ENCODE assay signal across 13 cellular contexts in genomic region chr7:31336202-31337035, GRCh38. TPM values are rescaled to one million over a fixed set of nuclear protein-coding genes. Genes with fewer than 3 reads are reported as not detected.
A peak's percentile ranks its signal among the peaks of the same experiment; 100 is the strongest.
DNase-seq lines count a peak whose midpoint lies in the region; ATAC-seq and TF ChIP-seq lines count a peak whose summit lies in the region.
"Had no signal": no experiment of that assay in that cellular context is flagged by ENCODE, and none has a peak within 500 bp of the region (broad histone marks: within the 10 kb centered on the region; RNA-seq: fewer than 3 reads in every experiment).

No MANE protein-coding gene starts in this region.

- peak; percentile 42 to 49 for ATAC-seq in upper lobe of left lung (ENCODE audit: low FRiP score in 2 of 2)
- no peak for ATAC-seq in activated CD8-positive, alpha-beta memory T cell treated with anti-CD3 and anti-CD28 coated beads, Interleukin-2, amount 10 ng/mL, durations not matched to agents 7 days and 5 days

- peak; percentile 6 for DNase-seq in activated gamma-delta T cell (lab: John Stamatoyannopoulos, UW)
- DNase-seq in activated gamma-delta T cell treated with Interleukin-2 at 50 U/mL for 16 hours: no peak
- no peak for DNase-seq in esophagus muscularis mucosa (ENCODE audit: extremely low spot score)
- DNase-seq in mesenchymal stem cell: no peak
- peak in 1 of 2 donors; percentile 82 for DNase-seq in upper lobe of left lung
- DNase-seq in activated CD8-positive, alpha-beta memory T cell treated with anti-CD3 and anti-CD28 coated beads, Interleukin-2, amount 10 ng/mL, durations not matched to agents 7 days and 5 days: no peak
- DNase-seq in ascending aorta (ENCODE audit: low spot score in 2 of 2): no peak
- no peak for DNase-seq in NCI-H146 (lab: John Stamatoyannopoulos, UW)
- DNase-seq: NCI-H2171; nucleus accumbens; stimulated activated CD4-positive, alpha-beta T cell treated with anti-CD3 and anti-CD28 coated beads, Interleukin-4, amount 100 ng/mL, for 24 hours had no signal

- H3K4me3 Mint-ChIP-seq in activated CD8-positive, alpha-beta memory T cell treated with anti-CD3 and anti-CD28 coated beads, Interleukin-2, amount 10 ng/mL, durations not matched to agents 7 days and 5 days: no peak overlapping the region

- CTCF ChIA-PET in activated CD8-positive, alpha-beta memory T cell treated with anti-CD3 and anti-CD28 coated beads, Interleukin-2, amount 10 ng/mL, durations not matched to agents 7 days and 5 days (lab: Charles Lee): interaction anchor here (1.3 kb wide), 1 partner anchor 202 kb away, joined by 3 read pairs; no protein-coding TSS in a partner anchor

- peaks cover 16% of the 10 kb centered on the region for H3K27me3 Mint-ChIP-seq in activated CD8-positive, alpha-beta memory T cell treated with anti-CD3 and anti-CD28 coated beads, Interleukin-2, amount 10 ng/mL, durations not matched to agents 7 days and 5 days

- no peak overlapping the region for H3K18ac ChIP-seq in mesenchymal stem cell (ENCODE audit: low read depth in 1 of 2, low read length in 2 of 2)

- H3K23ac ChIP-seq in mesenchymal stem cell (ENCODE audit: low read length in 2 of 2): no peak overlapping the region

- no peak overlapping the region for H2AK5ac ChIP-seq in mesenchymal stem cell (ENCODE audit: low read length, severe bottlenecking)

- H2AFZ ChIP-seq in mesenchymal stem cell (ENCODE audit: low read depth, low read length): no peak overlapping the region

- H3K4me1 ChIP-seq in esophagus muscularis mucosa (peaks cover 0 to 18% (median 11%) of the 10 kb centered on the region in 4 donors), mesenchymal stem cell (ENCODE audit: control insufficient read depth, insufficient read depth, low read depth, low read length) (peaks cover 7% of the 10 kb centered on the region), upper lobe of left lung (peaks cover 0 to 10% (median 6%) of the 10 kb centered on the region in 4 donors), ascending aorta (no peaks in the 10 kb centered on the region)

- H3K27ac ChIP-seq in esophagus muscularis mucosa (replicated peaks in 1 of 4) (no peak overlapping the region), mesenchymal stem cell (ENCODE audit: low read length, poor library complexity, severe bottlenecking) (no peak overlapping the region), upper lobe of left lung (peak overlapping the region in 1 of 4 donors; percentile 35), ascending aorta (no peak overlapping the region)
- H3K27ac ChIP-seq: VCaP had no signal

- H4K8ac ChIP-seq in mesenchymal stem cell (ENCODE audit: low read length): no peak overlapping the region

- peak overlapping the region; percentile 7 for H3K4me2 ChIP-seq in mesenchymal stem cell (ENCODE audit: low read length, poor library complexity, severe bottlenecking)

- H3K9me3 Mint-ChIP-seq in activated CD8-positive, alpha-beta memory T cell treated with anti-CD3 and anti-CD28 coated beads, Interleukin-2, amount 10 ng/mL, durations not matched to agents 7 days and 5 days (ENCODE audit: low read depth): no peaks in the 10 kb centered on the region

- no peak overlapping the region for H3K27ac Mint-ChIP-seq in activated CD8-positive, alpha-beta memory T cell treated with anti-CD3 and anti-CD28 coated beads, Interleukin-2, amount 10 ng/mL, durations not matched to agents 7 days and 5 days

- H3K4me3 ChIP-seq in esophagus muscularis mucosa (peak overlapping the region; percentile 7 to 32 (median 27)), mesenchymal stem cell (ENCODE audit: insufficient read depth in 1 of 2, low read depth in 1 of 2, low read length in 2 of 2) (peak overlapping the region in 1 of 2 experiments; percentile 18), upper lobe of left lung (peak overlapping the region in 3 of 4 donors; percentile 2 to 29 (median 18)), ascending aorta (no peak overlapping the region)

- H3K27me3 ChIP-seq in esophagus muscularis mucosa: peaks cover 0 to 46% (median 15%) of the 10 kb centered on the region in 4 donors
- H3K27me3 ChIP-seq in mesenchymal stem cell (ENCODE audit: control insufficient read depth in 1 of 2, insufficient read depth in 1 of 2, low read length in 2 of 2): peaks cover 35 to 65% of the 10 kb centered on the region in 2 experiments
- peaks cover 0 to 10% (median 3%) of the 10 kb centered on the region in 4 donors for H3K27me3 ChIP-seq in upper lobe of left lung
- H3K27me3 ChIP-seq in ascending aorta: no peaks in the 10 kb centered on the region

- H3K4me1 Mint-ChIP-seq in activated CD8-positive, alpha-beta memory T cell treated with anti-CD3 and anti-CD28 coated beads, Interleukin-2, amount 10 ng/mL, durations not matched to agents 7 days and 5 days: no peaks in the 10 kb centered on the region

- no peak overlapping the region for H2BK15ac ChIP-seq in mesenchymal stem cell (ENCODE audit: low read depth, poor library complexity, severe bottlenecking)

- no peak overlapping the region for H3K14ac ChIP-seq in mesenchymal stem cell (ENCODE audit: low read length in 2 of 2)

- H3K4ac ChIP-seq in mesenchymal stem cell (ENCODE audit: low read depth in 1 of 2, low read length in 2 of 2): no peak overlapping the region

- TF ChIP-seq CTCF in esophagus muscularis mucosa (IDR thresholded peaks at IDR 0.05) (no peak), upper lobe of left lung (IDR thresholded peaks at IDR 0.05) (peak in 2 of 6 experiments; percentile 15 to 29), ascending aorta (IDR thresholded peaks at IDR 0.05) (no peak)

- TF ChIP-seq EP300 in esophagus muscularis mucosa (IDR thresholded peaks at IDR 0.05): no peak
- TF ChIP-seq EP300 in upper lobe of left lung (IDR thresholded peaks at IDR 0.05): no peak

- no peak overlapping the region for H4K91ac ChIP-seq in mesenchymal stem cell (ENCODE audit: low read length)

- no peak overlapping the region for H3K9ac ChIP-seq in mesenchymal stem cell (ENCODE audit: low read length)

- H2BK5ac ChIP-seq in mesenchymal stem cell (ENCODE audit: low read depth, low read length, poor library complexity, severe bottlenecking): no peak overlapping the region

- no peaks in the 10 kb centered on the region for H3K36me3 Mint-ChIP-seq in activated CD8-positive, alpha-beta memory T cell treated with anti-CD3 and anti-CD28 coated beads, Interleukin-2, amount 10 ng/mL, durations not matched to agents 7 days and 5 days

- intact Hi-C loops in esophagus muscularis mucosa (cut with DNase I): no loop called here
- intact Hi-C loops in ascending aorta (cut with DNase I): no loop called here

- WGBS in esophagus muscularis mucosa: 7% methylated on average over 34 of the region's 71 CpGs
- WGBS in mesenchymal stem cell: 14% methylated on average over 63 of the region's 71 CpGs
- WGBS in upper lobe of left lung, 2 donors: 18% methylated on average over 26 of the region's 71 CpGs; no CpG with 5 or more reads in 1 of the 2 donors

- H3K79me1 ChIP-seq in mesenchymal stem cell (replicated peaks; ENCODE audit: low read length, poor library complexity, severe bottlenecking): no peaks in the 10 kb centered on the region

- H2BK120ac ChIP-seq in mesenchymal stem cell (ENCODE audit: low read depth, low read length): no peak overlapping the region

- no peak overlapping the region for H2BK12ac ChIP-seq in mesenchymal stem cell (ENCODE audit: low read length in 2 of 2)

- peaks cover 0 to 3% (median 0%) of the 10 kb centered on the region in 4 donors for H3K9me3 ChIP-seq in esophagus muscularis mucosa
- H3K9me3 ChIP-seq in mesenchymal stem cell (ENCODE audit: control insufficient read depth, low read length): no peaks in the 10 kb centered on the region
- no peaks in the 10 kb centered on the region for H3K9me3 ChIP-seq in upper lobe of left lung
- no peaks in the 10 kb centered on the region for H3K9me3 ChIP-seq in ascending aorta

- TF ChIP-seq POLR2A in esophagus muscularis mucosa (IDR thresholded peaks at IDR 0.05; ENCODE audit: low read depth): no peak
- TF ChIP-seq POLR2A in upper lobe of left lung (IDR thresholded peaks at IDR 0.05): no peak

- H3K36me3 ChIP-seq in esophagus muscularis mucosa: no peaks in the 10 kb centered on the region
- no peaks in the 10 kb centered on the region for H3K36me3 ChIP-seq in mesenchymal stem cell (ENCODE audit: control insufficient read depth in 1 of 2, insufficient read depth in 2 of 2, low read depth in 1 of 2, low read length in 2 of 2)
- no peaks in the 10 kb centered on the region for H3K36me3 ChIP-seq in upper lobe of left lung
- H3K36me3 ChIP-seq in ascending aorta: no peaks in the 10 kb centered on the region

RNA-seq across cellular contexts. Expression of gene NEUROD6, which starts 4.1 kb away (rescaled TPM):
- total RNA-seq in esophagus muscularis mucosa: not detected
- polyA plus RNA-seq in mesenchymal stem cell (2013, experiment 1 of 2): not detected
- not detected for polyA plus RNA-seq in mesenchymal stem cell (2013, experiment 2 of 2)
- not detected for total RNA-seq in upper lobe of left lung
- not detected for total RNA-seq in activated CD8-positive, alpha-beta memory T cell treated with anti-CD3 and anti-CD28 coated beads, Interleukin-2, amount 10 ng/mL, durations not matched to agents 7 days and 5 days
- total RNA-seq in ascending aorta: not detected
- total RNA-seq: A673 had no signal

Comparison
In these comparisons a context has a peak if more than half of its experiments do, and no peak if none do; other contexts are left out.
1. H3K4me3 ChIP-seq: peak in esophagus muscularis mucosa (4 of 4) and upper lobe of left lung (3 of 4); none in ascending aorta (0 of 2).